In genomic region chr7:17347426-17347825, GRCh38 we compare ENCODE assay signal across 21 cellular contexts. TPM values are rescaled to one million over a fixed set of nuclear protein-coding genes. Genes with fewer than 3 reads are reported as not detected.
DNase-seq lines count a peak whose midpoint lies in the region; TF ChIP-seq lines count a peak whose summit lies in the region.
"Had no signal": no experiment of that assay in that cellular context is flagged by ENCODE, and none has a peak within 500 bp of the region (broad histone marks: within the 10 kb centered on the region; RNA-seq: fewer than 3 reads in every experiment).

No MANE protein-coding gene starts in this region.

- no peak overlapping the region for H3T11ph ChIP-seq in H9 (ENCODE audit: low read length)

- no peaks in the 10 kb centered on the region for H3K23me2 ChIP-seq in H9 (ENCODE audit: insufficient read length, low read depth, low read length, poor library complexity, severe bottlenecking)

- H3K14ac ChIP-seq in H9 (ENCODE audit: insufficient read depth, low read length): no peak overlapping the region

- H2AFZ ChIP-seq in H9 (ENCODE audit: low read length): no peak overlapping the region

- H3K27ac Mint-ChIP-seq in H9 (peak overlapping the region in 2 of 3 experiments; percentile 9 to 12; a peak in 2 of 7 replicates), osteocyte (ENCODE audit: unreplicated experiment) (peak overlapping the region; percentile 36)
- H3K27ac Mint-ChIP-seq: HFFc6 had no signal

- no peaks in the 10 kb centered on the region for H3K4me1 ChIP-seq in H9 (ENCODE audit: insufficient read depth, low read length)
- H3K4me1 ChIP-seq: BE2C, SJCRH30 had no signal

- no peak overlapping the region for H2BK12ac ChIP-seq in H9 (ENCODE audit: insufficient read length, low read depth, low read length)

- H2AK5ac ChIP-seq in H9 (ENCODE audit: insufficient read length, low read length): no peak overlapping the region

- H4K91ac ChIP-seq in H9 (ENCODE audit: insufficient read length, low read depth, low read length): no peak overlapping the region

- intact Hi-C loops in cardiac septum (cut with DNase I): no loop called here

- no peaks in the 10 kb centered on the region for H3K79me2 ChIP-seq in H9 (ENCODE audit: insufficient read depth, low read length)

- H3K27me3 Mint-ChIP-seq in H9 (ENCODE audit: low read depth) (no peaks in the 10 kb centered on the region), osteocyte (ENCODE audit: unreplicated experiment) (no peaks in the 10 kb centered on the region)

- no peak overlapping the region for H3K4ac ChIP-seq in H9 (ENCODE audit: low read depth, low read length)

- H4K8ac ChIP-seq in H9 (replicated peaks; ENCODE audit: insufficient read length, low read depth, low read length): no peak overlapping the region

- H3K27me3 ChIP-seq in H9 (ENCODE audit: insufficient read depth, low read length): no peaks in the 10 kb centered on the region
- H3K27me3 ChIP-seq: BE2C, SJCRH30 had no signal

- H3K27ac ChIP-seq in H9 (ENCODE audit: insufficient read length, low read depth, low read length): no peak overlapping the region
- H3K27ac ChIP-seq: HL-60, SJCRH30 had no signal

- no peaks in the 10 kb centered on the region for H3K9me3 ChIP-seq in H9 (ENCODE audit: control insufficient read depth, low read depth, low read length)
- H3K9me3 ChIP-seq: BE2C, SJCRH30 had no signal

- no peaks in the 10 kb centered on the region for H4K20me1 ChIP-seq in H9 (ENCODE audit: control insufficient read depth, insufficient read depth, insufficient read length)

- no peak overlapping the region for H3K9ac ChIP-seq in H9 (ENCODE audit: extremely low read depth, insufficient read length, low read length)

- H2BK20ac ChIP-seq in H9 (ENCODE audit: low read depth, low read length, poor library complexity, severe bottlenecking): no peak overlapping the region

- DNase-seq in H9 (no peak), astrocyte of the hippocampus (ENCODE audit: low read depth, low spot score) (peak; percentile 81), iris pigment epithelial cell (ENCODE audit: low read depth) (peak; percentile 85), osteocyte (ENCODE audit: extremely low spot score, unreplicated experiment) (no peak), cardiac septum (ENCODE audit: low spot score) (no peak), NCI-H2171 (lab: John Stamatoyannopoulos, UW) (no peak), activated gamma-delta T cell treated with Interleukin-2 at 50 U/mL for 16 hours (no peak)
- no peak for DNase-seq in activated CD4-positive, CD25-positive, alpha-beta regulatory T cell (lab: John Stamatoyannopoulos, UW)
- DNase-seq: BE2C, DMS79, H7, HFFc6, KG1, NCI-H1105, NCI-H146, NCI-H2029, NCI-H226, NCI-H510A treated with DMSO at 0.1 percent for 48 hours, NCI-H774, SJCRH30 had no signal

- H3K4me3 Mint-ChIP-seq in H9 (no peak overlapping the region), osteocyte (ENCODE audit: unreplicated experiment) (no peak overlapping the region)
- H3K4me3 Mint-ChIP-seq: HFFc6 had no signal

- no peak overlapping the region for H3K18ac ChIP-seq in H9 (ENCODE audit: insufficient read length, low read depth, low read length)

- H3K23ac ChIP-seq in H9 (ENCODE audit: insufficient read length, low read depth, low read length): no peak overlapping the region

- no peak overlapping the region for H4K5ac ChIP-seq in H9 (ENCODE audit: insufficient read length, low read depth, low read length)

- H2BK120ac ChIP-seq in H9 (ENCODE audit: low read depth, low read length, poor library complexity, severe bottlenecking): no peak overlapping the region

- TF ChIP-seq CTCF in H9 (conservative IDR thresholded peaks at IDR 0.05): no peak
- no peak for TF ChIP-seq CTCF in osteocyte (IDR thresholded peaks at IDR 0.05)

- peaks cover 19 to 39% (median 30%) of the 10 kb centered on the region in 3 experiments for H3K36me3 Mint-ChIP-seq in H9 (ENCODE audit: insufficient read depth in 1 of 3, low read depth in 3 of 3)
- peaks cover 74% of the 10 kb centered on the region for H3K36me3 Mint-ChIP-seq in osteocyte (ENCODE audit: unreplicated experiment)

- peaks cover 7% of the 10 kb centered on the region in 2 experiments for H3K4me1 Mint-ChIP-seq in H9
- peaks cover 26% of the 10 kb centered on the region for H3K4me1 Mint-ChIP-seq in osteocyte (ENCODE audit: unreplicated experiment)

- H3K9me3 Mint-ChIP-seq in H9 (peaks cover 27 to 31% of the 10 kb centered on the region in 2 experiments), osteocyte (ENCODE audit: unreplicated experiment) (peaks cover 17% of the 10 kb centered on the region)

- H3K4me2 ChIP-seq in H9 (ENCODE audit: insufficient read depth, insufficient read length, low read length): no peak overlapping the region

- no peak overlapping the region for H2BK5ac ChIP-seq in H9 (ENCODE audit: insufficient read length, low read length)

- no peak overlapping the region for H3K56ac ChIP-seq in H9 (ENCODE audit: insufficient read length, low read depth, low read length)

- no peaks in the 10 kb centered on the region for H3K79me1 ChIP-seq in H9 (ENCODE audit: insufficient read depth, low read depth, low read length, poor library complexity, severe bottlenecking)

- no peak overlapping the region for H2BK15ac ChIP-seq in H9 (ENCODE audit: low read depth, low read length)

RNA-seq across cellular contexts. Expression of gene AHR, which starts 49.0 kb away (rescaled TPM):
- 5.2 and 6.1 TPM in 2 replicates for total RNA-seq in H9 (2021)
- 270 and 275 TPM in 2 replicates for total RNA-seq in osteocyte
- 44.1 TPM for total RNA-seq in cardiac septum
- total RNA-seq: SJCRH30 had no signal

Comparison
In these comparisons a context has a peak if more than half of its experiments do, and no peak if none do; other contexts are left out.
1. DNase-seq: peak in astrocyte of the hippocampus (single experiment) and iris pigment epithelial cell (single experiment); none in H9 (single experiment), osteocyte (single experiment), cardiac septum (single experiment), activated CD4-positive, CD25-positive, alpha-beta regulatory T cell (0 of 4), NCI-H2171 (single experiment) and activated gamma-delta T cell treated with Interleukin-2 at 50 U/mL for 16 hours (single experiment).